In genomic region chrX:142873214-142873613, GRCh38 we compare ENCODE assay signal across 10 cellular contexts.
"Had no signal": no experiment of that assay in that cellular context is flagged by ENCODE, and none has a peak within 500 bp of the region (broad histone marks: within the 10 kb centered on the region; RNA-seq: fewer than 3 reads in every experiment).

No MANE protein-coding gene starts in this region.

- H3K4me3 Mint-ChIP-seq: GM23338, H9, IgD-negative memory B cell had no signal

- FAIRE-seq: H1, H54, HepG2 had no signal

- H3K27ac ChIP-seq: HL-60, KMS-11 had no signal

- H3K27ac Mint-ChIP-seq: GM23338, H9, IgD-negative memory B cell had no signal

- H3K4me2 ChIP-seq: GM23338, KMS-11 had no signal

- DNase-seq: H9, HCEC 1CT, KBM-7 had no signal

- ATAC-seq: GM23338, HepG2 had no signal

- H3K36me3 Mint-ChIP-seq: IgD-negative memory B cell had no signal

- H2AFZ ChIP-seq: GM23338 had no signal

- H3K27me3 Mint-ChIP-seq: IgD-negative memory B cell had no signal

- H3K4me3 ChIP-seq: GM23338 had no signal

- H3K9ac ChIP-seq: KMS-11 had no signal

- H3K4me1 Mint-ChIP-seq: GM23338, H9, IgD-negative memory B cell had no signal
